ENCODE assay signal across 1 cellular context in the genomic region with DNA sequence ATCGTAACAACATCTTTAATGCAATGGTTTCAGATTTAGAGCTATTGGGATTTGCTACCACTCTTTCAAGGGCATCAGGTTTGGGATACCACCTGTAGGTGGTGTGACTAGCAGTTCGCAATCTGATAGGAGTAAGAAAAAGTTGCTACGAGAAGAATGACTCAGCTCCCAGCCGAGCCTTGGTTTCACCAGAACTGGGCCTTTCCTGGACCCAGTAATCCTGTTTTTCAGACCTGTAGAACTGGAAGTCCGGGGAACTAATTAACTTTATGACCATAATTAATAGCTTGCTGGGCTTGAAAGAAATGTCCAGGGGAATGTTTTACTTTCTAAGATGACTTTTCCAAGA.
TF ChIP-seq lines count a peak whose summit lies in the region.

No MANE protein-coding gene starts in this region.

TF ChIP-seq in GM23338, 12 proteins besides CTCF, POLR2A, EP300 and RAD21 (continued from another document):
- no peak for TF ChIP-seq EZH2phosphoT487 (IDR thresholded peaks at IDR 0.05; ENCODE audit: unreplicated experiment)
